In the genomic region with DNA sequence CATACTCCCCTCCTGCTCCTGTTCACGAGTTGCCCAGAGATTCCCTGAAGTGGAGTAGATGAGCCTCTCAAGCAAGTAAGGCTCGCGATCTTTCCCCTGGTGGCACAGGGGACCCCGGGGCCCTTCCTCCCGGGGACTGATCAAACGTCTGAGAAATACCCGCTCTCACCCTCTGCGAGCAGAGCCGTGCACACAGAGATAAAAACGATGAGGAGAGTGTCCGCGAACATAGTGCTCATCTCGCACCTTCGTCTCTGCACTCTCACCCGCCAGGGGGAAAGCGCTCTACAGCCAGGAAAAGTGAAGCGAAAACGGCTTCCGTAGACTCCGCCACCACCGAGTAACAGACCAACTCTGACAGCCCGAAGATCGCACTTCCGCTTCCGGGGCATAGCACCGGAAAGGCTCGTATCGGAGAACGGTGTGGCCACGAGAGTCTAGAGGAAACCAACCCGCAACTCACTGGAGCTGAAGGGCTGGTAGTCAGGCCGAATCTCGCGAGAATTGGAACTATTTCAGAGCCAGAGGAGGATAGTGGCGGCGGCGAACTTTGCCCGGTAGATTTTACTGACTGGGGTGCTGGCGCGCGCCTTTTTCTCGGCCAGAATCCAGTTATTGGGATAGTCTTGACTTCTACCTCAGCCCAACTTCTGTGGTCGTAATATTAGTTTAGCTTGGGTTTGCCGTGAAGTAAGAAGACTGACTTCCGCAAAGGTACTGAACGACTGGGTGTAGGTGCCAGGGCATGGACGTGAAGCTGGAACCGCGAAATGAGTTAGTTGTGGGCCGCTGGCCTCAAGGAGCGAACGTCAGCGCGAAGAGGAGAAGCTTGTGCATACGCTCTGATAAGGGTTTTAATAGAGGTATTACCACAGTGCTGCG, we compare ENCODE assay signal across 8 cellular contexts.
DNase-seq lines count a peak whose midpoint lies in the region; ATAC-seq and TF ChIP-seq lines count a peak whose summit lies in the region.

Gene TMCO1, minus strand, starts transcription at position 356 of the 882 bp plus-strand sequence. Its CDS starts 117 bp downstream, at position 239.

- DNase-seq in NCI-H748 (lab: John Stamatoyannopoulos, UW; ENCODE audit: unreplicated experiment) (peak; percentile 97), dedifferentiated amniotic fluid mesenchymal stem cell (ENCODE audit: extremely low spot score) (peak; percentile 100), left kidney (ENCODE audit: low read depth, low spot score) (peak; percentile 99)
- DNase-seq in activated CD4-positive, alpha-beta T cell treated with anti-CD3 and anti-CD28 coated beads, Interleukin-2, amount 50 U/mL, for 1 hour: peak; percentile 88
- DNase-seq in stimulated activated CD4-positive, alpha-beta T cell treated with anti-CD3 and anti-CD28 coated beads, Interleukin-2, amount 100 ng/mL, for 24 hours: peak; percentile 89 to 93

- H3K27ac ChIP-seq in C4-2B: peak within 1 kb of the TSS; percentile 89

- ATAC-seq in GM19328 (IDR thresholded peaks at IDR 0.05; ENCODE audit: unreplicated experiment) (peak; percentile 100), HG03520 (IDR thresholded peaks at IDR 0.05; ENCODE audit: unreplicated experiment) (peak; percentile 100)

- TF ChIP-seq CTCF in C4-2B (conservative IDR thresholded peaks at IDR 0.05): no peak

Comparison
In these comparisons a context has a peak if more than half of its experiments do, and no peak if none do; other contexts are left out.
1. Peak in every context shown above with its lines: DNase-seq, ATAC-seq and H3K27ac ChIP-seq.